In the genomic region with DNA sequence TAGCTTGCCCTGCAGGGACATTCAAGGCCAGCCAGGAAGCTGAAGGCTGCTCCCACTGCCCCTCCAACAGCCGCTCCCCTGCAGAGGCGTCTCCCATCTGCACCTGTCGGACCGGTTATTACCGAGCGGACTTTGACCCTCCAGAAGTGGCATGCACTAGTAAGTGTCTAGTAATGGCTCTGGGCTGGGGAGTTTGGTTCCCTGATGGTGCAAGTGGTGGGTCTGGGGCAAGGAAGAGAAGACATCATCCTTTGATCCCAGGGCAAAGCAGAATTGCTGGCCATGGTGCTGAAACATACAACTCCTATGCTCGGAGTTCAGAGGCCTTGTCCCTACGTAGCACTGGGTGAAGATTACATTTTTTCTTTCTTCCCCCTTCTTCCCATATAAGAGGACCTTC, we compare ENCODE assay signal across 9 cellular contexts.
A peak's percentile ranks its signal among the peaks of the same experiment; 100 is the strongest.
DNase-seq lines count a peak whose midpoint lies in the region; ATAC-seq and TF ChIP-seq lines count a peak whose summit lies in the region.
"Had no signal": no experiment of that assay in that cellular context is flagged by ENCODE, and none has a peak within 500 bp of the region (broad histone marks: within the 10 kb centered on the region; RNA-seq: fewer than 3 reads in every experiment).

No MANE protein-coding gene starts in this region.

- no peak overlapping the region for H3K4me2 ChIP-seq in IMR-90 (ENCODE audit: low read depth, low read length)

- H3K18ac ChIP-seq in IMR-90 (ENCODE audit: low read depth, low read length): no peak overlapping the region

- intact Hi-C loops in IMR-90 (cut with micrococcal nuclease): no loop called here

- dilution Hi-C loops in IMR-90 (cut with HindIII; ENCODE audit: low sequenced_read_pairs, unreplicated experiment): no loop called here

- POLR2A ChIA-PET in IMR-90 (lab: Charles Lee; ENCODE audit: unreplicated experiment): no interaction called here

- H3K14ac ChIP-seq in IMR-90 (replicated peaks; ENCODE audit: low read depth, low read length): no peak overlapping the region

- no peak overlapping the region for H2BK120ac ChIP-seq in IMR-90 (ENCODE audit: low read depth, low read length)

- H4K20me1 ChIP-seq in IMR-90 (ENCODE audit: insufficient read depth, low read length): no peaks in the 10 kb centered on the region

- H4K5ac ChIP-seq in IMR-90 (ENCODE audit: low read depth, low read length): no peak overlapping the region

- H3K4me3 ChIP-seq in IMR-90 (ENCODE audit: insufficient read depth, low read depth, low read length): no peak overlapping the region
- H3K4me3 ChIP-seq in WERI-Rb-1 (ENCODE audit: low read depth, low read length): no peak overlapping the region
- no peak overlapping the region for H3K4me3 ChIP-seq in liver (ENCODE audit: low read depth in 1 of 3, low read length in 3 of 3)
- no peak overlapping the region for H3K4me3 ChIP-seq in tibial nerve
- H3K4me3 ChIP-seq: gastrocnemius medialis had no signal

- H3K27me3 ChIP-seq in IMR-90 (ENCODE audit: control insufficient read depth, insufficient read depth, low read length) (no peaks in the 10 kb centered on the region), WERI-Rb-1 (ENCODE audit: insufficient read depth, low read depth, severe bottlenecking) (no peaks in the 10 kb centered on the region), liver (ENCODE audit: control insufficient read depth in 4 of 4, insufficient read depth in 4 of 4, low read length in 3 of 4) (no peaks in the 10 kb centered on the region), tibial nerve (no peaks in the 10 kb centered on the region)
- H3K27me3 ChIP-seq: gastrocnemius medialis had no signal

- H3K4me1 ChIP-seq in IMR-90 (ENCODE audit: control insufficient read depth, insufficient read depth, low read length): no peaks in the 10 kb centered on the region
- H3K4me1 ChIP-seq in liver (ENCODE audit: control insufficient read depth in 4 of 4, insufficient read depth in 4 of 4, low read length in 3 of 4): no peaks in the 10 kb centered on the region
- H3K4me1 ChIP-seq in tibial nerve: no peaks in the 10 kb centered on the region

- H2BK15ac ChIP-seq in IMR-90 (ENCODE audit: low read depth, low read length): no peak overlapping the region

- no peak overlapping the region for H3K4ac ChIP-seq in IMR-90 (ENCODE audit: low read depth, low read length)

- no peak overlapping the region for H3K56ac ChIP-seq in IMR-90 (ENCODE audit: extremely low read depth, insufficient read depth, low read length)

- TF ChIP-seq POLR2A in IMR-90 (IDR thresholded peaks at IDR 0.05; ENCODE audit: low read depth, low read length) (no peak), tibial nerve (IDR thresholded peaks at IDR 0.05) (no peak)

- no peak overlapping the region for H3K23ac ChIP-seq in IMR-90 (ENCODE audit: low read depth, low read length)

- no peak overlapping the region for H3K9ac ChIP-seq in IMR-90 (ENCODE audit: low read depth, low read length)
- no peak overlapping the region for H3K9ac ChIP-seq in liver (ENCODE audit: low read depth in 1 of 2, low read length in 2 of 2)

- CTCF ChIA-PET in IMR-90 (lab: Yijun Ruan, JAX): no interaction called here

- no peak for TF ChIP-seq EP300 in tibial nerve (IDR thresholded peaks at IDR 0.05)

- no peak overlapping the region for H2AK5ac ChIP-seq in IMR-90 (ENCODE audit: low read depth, low read length)

- no peaks in the 10 kb centered on the region for H3K9me1 ChIP-seq in IMR-90 (ENCODE audit: insufficient read depth, low read length)

- no peak overlapping the region for H2AFZ ChIP-seq in IMR-90 (replicated peaks; ENCODE audit: low read length, poor library complexity)

- H3K79me1 ChIP-seq in IMR-90 (ENCODE audit: low read depth in 1 of 2, low read length in 2 of 2): no peaks in the 10 kb centered on the region

- ATAC-seq in IMR-90 (ENCODE audit: low read depth) (no peak), omental fat pad (ENCODE audit: low FRiP score) (no peak)
- ATAC-seq: gastrocnemius medialis had no signal

- TF ChIP-seq RAD21 in IMR-90 (IDR thresholded peaks at IDR 0.05; ENCODE audit: low read length): no peak
- no peak for TF ChIP-seq RAD21 in liver (IDR thresholded peaks at IDR 0.05)

- H3K9me3 ChIP-seq in IMR-90 (ENCODE audit: control insufficient read depth, insufficient read depth, low read length): peaks cover 10% of the 10 kb centered on the region; the same call in 1 of the 2 replicates
- H3K9me3 ChIP-seq in WERI-Rb-1 (ENCODE audit: severe bottlenecking): no peaks in the 10 kb centered on the region
- H3K9me3 ChIP-seq in liver (ENCODE audit: control insufficient read depth in 4 of 4, low read length in 3 of 4): no peaks in the 10 kb centered on the region
- no peaks in the 10 kb centered on the region for H3K9me3 ChIP-seq in tibial nerve
- H3K9me3 ChIP-seq: gastrocnemius medialis had no signal

- no peaks in the 10 kb centered on the region for H3K36me3 ChIP-seq in IMR-90 (ENCODE audit: control insufficient read depth, insufficient read depth, low read length)
- H3K36me3 ChIP-seq in WERI-Rb-1: no peaks in the 10 kb centered on the region
- H3K36me3 ChIP-seq in liver (ENCODE audit: control insufficient read depth in 4 of 4, insufficient read depth in 3 of 4, low read depth in 1 of 4, low read length in 3 of 4): no peaks in the 10 kb centered on the region
- no peaks in the 10 kb centered on the region for H3K36me3 ChIP-seq in tibial nerve
- H3K36me3 ChIP-seq: gastrocnemius medialis had no signal

- TF ChIP-seq CTCF in IMR-90 (conservative IDR thresholded peaks at IDR 0.05; ENCODE audit: low read depth, low read length): no peak
- no peak for TF ChIP-seq CTCF in WERI-Rb-1 (IDR thresholded peaks at IDR 0.05; ENCODE audit: low read depth, low read length)
- no peak for TF ChIP-seq CTCF in liver (IDR thresholded peaks at IDR 0.05; ENCODE audit: low read depth, low read length, missing input control)
- TF ChIP-seq CTCF in omental fat pad (IDR thresholded peaks at IDR 0.05): no peak
- TF ChIP-seq CTCF in tibial nerve (IDR thresholded peaks at IDR 0.05): no peak

- WGBS in IMR-90 (ENCODE audit: extremely low coverage in 2 of 2, insufficient read length in 1 of 2), 2 experiments: no CpG with 5 or more reads among the region's 8 CpGs
- WGBS in liver: 63% methylated on average over 8 of the region's 8 CpGs
- 68 to 70% methylated on average over 8 of the region's 8 CpGs for WGBS in tibial nerve, 2 donors

- no peak overlapping the region for H2AK9ac ChIP-seq in IMR-90 (replicated peaks; ENCODE audit: low read depth, low read length, poor library complexity)

- DNase-seq in ELF-1 (ENCODE audit: low read depth, low spot score) (peak; percentile 66), IMR-90 (peak; percentile 5), WERI-Rb-1 (no peak), germinal center (ENCODE audit: low spot score) (no peak), omental fat pad (ENCODE audit: low spot score) (no peak), tibial nerve (ENCODE audit: low spot score in 2 of 2) (no peak), inferior parietal cortex (ENCODE audit: extremely low spot score) (no peak)
- DNase-seq: gastrocnemius medialis had no signal

- H2BK5ac ChIP-seq in IMR-90 (ENCODE audit: low read depth, low read length, poor library complexity, severe bottlenecking): no peak overlapping the region

- no peak overlapping the region for H3K27ac ChIP-seq in IMR-90 (ENCODE audit: insufficient read depth, low read length)
- peak overlapping the region; percentile 55 for H3K27ac ChIP-seq in WERI-Rb-1
- H3K27ac ChIP-seq in liver (ENCODE audit: low read depth in 1 of 2, low read length in 2 of 2): no peak overlapping the region
- H3K27ac ChIP-seq in tibial nerve: no peak overlapping the region
- H3K27ac ChIP-seq: gastrocnemius medialis had no signal

- H4K8ac ChIP-seq in IMR-90 (ENCODE audit: low read depth in 2 of 2, low read length in 2 of 2): no peak overlapping the region

- no TSS peak for BruUV-seq in IMR-90 (replicated peaks; lab: Mats Ljungman, UMichigan)

- H4K91ac ChIP-seq in IMR-90 (ENCODE audit: insufficient read depth, low read depth, low read length): no peak overlapping the region

- no peak overlapping the region for H2BK20ac ChIP-seq in IMR-90 (ENCODE audit: low read depth, low read length)

- in situ Hi-C loops in IMR-90 (cut with MboI; ENCODE audit: low sequenced_read_pairs): no loop called here

TF ChIP-seq in IMR-90, 13 proteins besides CTCF, POLR2A, EP300 and RAD21 (continues in another document):
- TF ChIP-seq RCOR1 (IDR thresholded peaks at IDR 0.05; ENCODE audit: insufficient replicate concordance, low read length) (no peak), CHD1 (IDR thresholded peaks at IDR 0.05; ENCODE audit: low read depth, low read length) (no peak), RFX5 (IDR thresholded peaks at IDR 0.05; ENCODE audit: low read depth, low read length) (no peak), MAZ (IDR thresholded peaks at IDR 0.05; ENCODE audit: borderline replicate concordance, low read depth, low read length) (no peak), SMC3 (IDR thresholded peaks at IDR 0.05; ENCODE audit: low read depth, low read length) (no peak)
- TF ChIP-seq, protein P1, sequence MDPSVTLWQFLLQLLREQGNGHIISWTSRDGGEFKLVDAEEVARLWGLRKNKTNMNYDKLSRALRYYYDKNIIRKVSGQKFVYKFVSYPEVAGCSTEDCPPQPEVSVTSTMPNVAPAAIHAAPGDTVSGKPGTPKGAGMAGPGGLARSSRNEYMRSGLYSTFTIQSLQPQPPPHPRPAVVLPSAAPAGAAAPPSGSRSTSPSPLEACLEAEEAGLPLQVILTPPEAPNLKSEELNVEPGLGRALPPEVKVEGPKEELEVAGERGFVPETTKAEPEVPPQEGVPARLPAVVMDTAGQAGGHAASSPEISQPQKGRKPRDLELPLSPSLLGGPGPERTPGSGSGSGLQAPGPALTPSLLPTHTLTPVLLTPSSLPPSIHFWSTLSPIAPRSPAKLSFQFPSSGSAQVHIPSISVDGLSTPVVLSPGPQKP (IDR thresholded peaks at IDR 0.05; ENCODE audit: borderline replicate concordance, low read depth, low read length): no peak

TF ChIP-seq in liver, 16 proteins besides CTCF, POLR2A, EP300 and RAD21 (continues in another document):
- peak; percentile 12 to 19 for TF ChIP-seq HNF4A (conservative IDR thresholded peaks at IDR 0.05)

Comparison
In these comparisons a context has a peak if more than half of its experiments do, and no peak if none do; other contexts are left out.
1. DNase-seq: peak in ELF-1 (single experiment) and IMR-90 (single experiment); none in WERI-Rb-1 (single experiment), germinal center (single experiment), omental fat pad (single experiment), tibial nerve (0 of 2) and inferior parietal cortex (single experiment).